In the genomic region with DNA sequence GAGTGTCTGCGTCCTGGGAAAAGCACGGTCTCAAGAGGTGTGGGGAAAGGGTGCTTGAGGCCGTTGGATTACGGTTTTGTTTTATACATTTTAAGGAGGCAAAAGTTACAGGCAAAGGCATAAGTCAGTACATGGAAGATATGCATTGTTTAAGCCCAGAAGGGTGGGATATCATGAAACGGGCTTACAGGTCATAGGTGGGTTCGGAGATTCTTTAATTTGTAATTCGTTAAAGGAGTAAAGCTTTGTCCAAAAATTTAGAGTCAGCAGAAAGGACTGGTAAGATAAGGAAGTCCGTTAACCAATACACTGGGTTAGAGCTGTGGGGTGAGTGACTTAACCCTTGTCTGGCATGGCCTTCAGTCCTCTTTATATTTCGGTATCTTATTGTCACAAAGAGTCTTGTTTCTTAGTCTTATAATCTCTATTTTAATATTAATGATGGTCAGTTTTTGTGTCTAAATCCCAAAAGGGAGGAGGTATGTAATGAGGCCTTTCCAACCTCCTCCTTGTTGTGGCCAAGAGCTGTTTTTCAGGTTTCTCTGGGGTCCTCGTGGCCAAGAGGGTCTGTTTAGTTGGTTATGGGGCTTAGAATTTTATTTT, we compare ENCODE assay signal across 9 cellular contexts. TPM values are rescaled to one million over a fixed set of nuclear protein-coding genes. Genes with fewer than 3 reads are reported as not detected.
A peak's percentile ranks its signal among the peaks of the same experiment; 100 is the strongest.
DNase-seq lines count a peak whose midpoint lies in the region; ATAC-seq lines count a peak whose summit lies in the region.
"Had no signal": no experiment of that assay in that cellular context is flagged by ENCODE, and none has a peak within 500 bp of the region (broad histone marks: within the 10 kb centered on the region; RNA-seq: fewer than 3 reads in every experiment).

No MANE protein-coding gene starts in this region.

- peaks cover 82% of the 10 kb centered on the region for H3K4me1 Mint-ChIP-seq in T-helper 2 cell treated with Interferon-gamma antibody and Interleukin-4, amounts not matched to agents 5 μg/mL and 100 μg/mL, for 36 hours (ENCODE audit: low read depth)
- peaks cover 63% of the 10 kb centered on the region for H3K4me1 Mint-ChIP-seq in activated T-helper 17 cell treated with anti-CD3 and anti-CD28 coated beads, Interleukin-2, amount 50 U/mL, for 72 hours
- H3K4me1 Mint-ChIP-seq in stimulated activated naive CD8-positive, alpha-beta T cell treated with anti-CD3 and anti-CD28 coated beads, Interleukin-15, amount 100 ng/mL, for 72 hours, result peaks cover 100% of the 10 kb centered on the region

- peaks cover 53% of the 10 kb centered on the region for H3K36me3 Mint-ChIP-seq in T-helper 2 cell treated with Interferon-gamma antibody and Interleukin-4, amounts not matched to agents 5 μg/mL and 100 μg/mL, for 36 hours (ENCODE audit: low read depth)
- peaks cover 70% of the 10 kb centered on the region for H3K36me3 Mint-ChIP-seq in activated T-helper 17 cell treated with anti-CD3 and anti-CD28 coated beads, Interleukin-2, amount 50 U/mL, for 72 hours (ENCODE audit: low read depth)

- no peaks in the 10 kb centered on the region for H3K27me3 ChIP-seq in layer of hippocampus (ENCODE audit: control insufficient read depth, insufficient read depth, low read length)

- no peaks in the 10 kb centered on the region for H3K27me3 Mint-ChIP-seq in T-helper 2 cell treated with Interferon-gamma antibody and Interleukin-4, amounts not matched to agents 5 μg/mL and 100 μg/mL, for 36 hours (ENCODE audit: low read depth)
- no peaks in the 10 kb centered on the region for H3K27me3 Mint-ChIP-seq in activated T-helper 17 cell treated with anti-CD3 and anti-CD28 coated beads, Interleukin-2, amount 50 U/mL, for 72 hours
- H3K27me3 Mint-ChIP-seq in stimulated activated naive CD8-positive, alpha-beta T cell treated with anti-CD3 and anti-CD28 coated beads, Interleukin-15, amount 100 ng/mL, for 72 hours, result no peaks in the 10 kb centered on the region

- H3K27ac Mint-ChIP-seq in T-helper 2 cell treated with Interferon-gamma antibody and Interleukin-4, amounts not matched to agents 5 μg/mL and 100 μg/mL, for 36 hours, result peak overlapping the region; percentile 90
- peak overlapping the region; percentile 99 for H3K27ac Mint-ChIP-seq in activated T-helper 17 cell treated with anti-CD3 and anti-CD28 coated beads, Interleukin-2, amount 50 U/mL, for 72 hours
- H3K27ac Mint-ChIP-seq in stimulated activated naive CD8-positive, alpha-beta T cell treated with anti-CD3 and anti-CD28 coated beads, Interleukin-15, amount 100 ng/mL, for 72 hours, result peak overlapping the region; percentile 75 to 79

- no peaks in the 10 kb centered on the region for H3K9me3 Mint-ChIP-seq in T-helper 2 cell treated with Interferon-gamma antibody and Interleukin-4, amounts not matched to agents 5 μg/mL and 100 μg/mL, for 36 hours
- no peaks in the 10 kb centered on the region for H3K9me3 Mint-ChIP-seq in activated T-helper 17 cell treated with anti-CD3 and anti-CD28 coated beads, Interleukin-2, amount 50 U/mL, for 72 hours
- H3K9me3 Mint-ChIP-seq in stimulated activated naive CD8-positive, alpha-beta T cell treated with anti-CD3 and anti-CD28 coated beads, Interleukin-15, amount 100 ng/mL, for 72 hours, result no peaks in the 10 kb centered on the region

- H3K4me3 Mint-ChIP-seq in T-helper 2 cell treated with Interferon-gamma antibody and Interleukin-4, amounts not matched to agents 5 μg/mL and 100 μg/mL, for 36 hours, result peak overlapping the region; percentile 72
- peak overlapping the region; percentile 91 for H3K4me3 Mint-ChIP-seq in activated T-helper 17 cell treated with anti-CD3 and anti-CD28 coated beads, Interleukin-2, amount 50 U/mL, for 72 hours
- peak overlapping the region; percentile 76 to 83 for H3K4me3 Mint-ChIP-seq in stimulated activated naive CD8-positive, alpha-beta T cell treated with anti-CD3 and anti-CD28 coated beads, Interleukin-15, amount 100 ng/mL, for 72 hours

- ATAC-seq in activated T-helper 17 cell treated with anti-CD3 and anti-CD28 coated beads, Interleukin-2, amount 50 U/mL, for 72 hours (replicated peaks), result no peak
- ATAC-seq in stimulated activated naive CD8-positive, alpha-beta T cell treated with anti-CD3 and anti-CD28 coated beads, Interleukin-15, amount 100 ng/mL, for 72 hours, result no peak

- DNase-seq in T-helper 2 cell treated with Interferon-gamma antibody and Interleukin-4, amounts not matched to agents 5 μg/mL and 100 μg/mL, for 36 hours (ENCODE audit: low spot score), result no peak
- DNase-seq in T-helper 2 cell (no peak), DMS53 (lab: John Stamatoyannopoulos, UW) (no peak), HCEC 1CT (no peak)
- no peak for DNase-seq in stimulated activated naive CD8-positive, alpha-beta T cell treated with anti-CD3 and anti-CD28 coated beads, Interleukin-15, amount 100 ng/mL, for 72 hours
- no peak for DNase-seq in activated CD8-positive, alpha-beta memory T cell treated with anti-CD3 and anti-CD28 coated beads, Interleukin-2, amount 50 U/mL, for 48 hours
- DNase-seq: NCI-H446 treated with DMSO at 0.1 percent for 48 hours had no signal

- peak overlapping the region; percentile 72 for H3K27ac ChIP-seq in layer of hippocampus (ENCODE audit: low read depth, low read length)

RNA-seq across cellular contexts. Expression of a gene that starts 12.7 kb away (rescaled TPM):
- 10 to 100 TPM; 61.9 to 64.5 TPM for total RNA-seq in activated T-helper 17 cell treated with anti-CD3 and anti-CD28 coated beads, Interleukin-2, amount 50 U/mL, for 72 hours

RNA-seq across cellular contexts. Expression of a gene that starts 58.5 kb away (rescaled TPM):
- 1 to 10 TPM; 9.4 to 9.6 TPM for total RNA-seq in activated T-helper 17 cell treated with anti-CD3 and anti-CD28 coated beads, Interleukin-2, amount 50 U/mL, for 72 hours
